8 cellular contexts compared by ENCODE assay signal in genomic region chr22:38172489-38173155, GRCh38. TPM values are rescaled to one million over a fixed set of nuclear protein-coding genes. Genes with fewer than 3 reads are reported as not detected.
DNase-seq lines count a peak whose midpoint lies in the region; ATAC-seq and TF ChIP-seq lines count a peak whose summit lies in the region.

No MANE protein-coding gene starts in this region.

- H3K18ac ChIP-seq in neuronal stem cell (ENCODE audit: low read length): peak overlapping the region; percentile 74

- peaks cover 69% of the 10 kb centered on the region for H3K4me1 ChIP-seq in BLaER1
- H3K4me1 ChIP-seq in RWPE2 (ENCODE audit: insufficient read depth, poor library complexity, severe bottlenecking): peaks cover 24% of the 10 kb centered on the region
- peaks cover under 1 to 11% of the 10 kb centered on the region in 2 donors for H3K4me1 ChIP-seq in neuronal stem cell (ENCODE audit: control insufficient read depth in 2 of 2, insufficient read depth in 1 of 2, low read depth in 1 of 2, low read length in 2 of 2)

- H3K79me1 ChIP-seq in neuronal stem cell (ENCODE audit: low read depth, low read length): no peaks in the 10 kb centered on the region

- DNase-seq in RWPE2 (ENCODE audit: low spot score): no peak
- DNase-seq in cerebellum (ENCODE audit: low spot score): peak; percentile 59
- DNase-seq in neuronal stem cell (ENCODE audit: low spot score): no peak
- DNase-seq in GM20000 (ENCODE audit: low spot score): no peak
- DNase-seq in LoVo (ENCODE audit: low spot score): no peak

- peak overlapping the region; percentile 69 for H2BK5ac ChIP-seq in neuronal stem cell (ENCODE audit: low read length)

- H2AFZ ChIP-seq in neuronal stem cell (ENCODE audit: low read length): no peak overlapping the region

- no peaks in the 10 kb centered on the region for H3K9me3 ChIP-seq in BLaER1
- no peaks in the 10 kb centered on the region for H3K9me3 ChIP-seq in RWPE2 (ENCODE audit: severe bottlenecking)
- no peaks in the 10 kb centered on the region for H3K9me3 ChIP-seq in neuronal stem cell (replicated peaks in 1 of 2; ENCODE audit: control insufficient read depth in 2 of 2, insufficient read depth in 1 of 2, low read depth in 1 of 2, low read length in 2 of 2)

- peak overlapping the region; percentile 77 for H3K27ac ChIP-seq in BLaER1
- peak overlapping the region; percentile 62 for H3K27ac ChIP-seq in RWPE2 (ENCODE audit: poor library complexity, severe bottlenecking)
- no peak overlapping the region for H3K27ac ChIP-seq in neuronal stem cell (replicated peaks; ENCODE audit: low read length)

- H2BK15ac ChIP-seq in neuronal stem cell (ENCODE audit: low read length): no peak overlapping the region

- peak overlapping the region; percentile 31 for H3K9ac ChIP-seq in BLaER1
- H3K9ac ChIP-seq in neuronal stem cell (ENCODE audit: low read depth, low read length, poor library complexity): peak overlapping the region; percentile 22

- H4K91ac ChIP-seq in neuronal stem cell (ENCODE audit: low read depth, low read length, poor library complexity): peak overlapping the region; percentile 45

- no CpG with 5 or more reads among the region's 18 CpGs for WGBS in neuronal stem cell (ENCODE audit: extremely low coverage in 2 of 2, insufficient read length in 2 of 2, insufficient replicate concordance in 1 of 2), 2 donors

- ATAC-seq in RWPE2 (ENCODE audit: low read depth) (0 out of 3 replicates have a peak, but pooled peaks have one; percentile 23), GM18909 (IDR thresholded peaks at IDR 0.05; ENCODE audit: poor library complexity, unreplicated experiment) (no peak), GM21360 (IDR thresholded peaks at IDR 0.05; ENCODE audit: unreplicated experiment) (no peak)

- no peak overlapping the region for H2BK12ac ChIP-seq in neuronal stem cell (ENCODE audit: low read length)

- H3K4me2 ChIP-seq in BLaER1 (peak overlapping the region; percentile 82), neuronal stem cell (ENCODE audit: insufficient read depth, low read length, poor library complexity, severe bottlenecking) (no peak overlapping the region)

- H4K8ac ChIP-seq in neuronal stem cell (ENCODE audit: low read depth, low read length): no peak overlapping the region

- peaks cover 20% of the 10 kb centered on the region for H3K36me3 ChIP-seq in BLaER1
- no peaks in the 10 kb centered on the region for H3K36me3 ChIP-seq in RWPE2 (ENCODE audit: low read depth)
- no peaks in the 10 kb centered on the region for H3K36me3 ChIP-seq in neuronal stem cell (replicated peaks in 1 of 2; ENCODE audit: control insufficient read depth in 2 of 2, insufficient read depth in 2 of 2, low read length in 2 of 2)

- 0 out of 2 replicates have a peak, but pooled peaks cover 2% of the 10 kb centered on the region for H4K20me1 ChIP-seq in BLaER1

- H2AK5ac ChIP-seq in neuronal stem cell (ENCODE audit: low read depth, low read length): peak overlapping the region; percentile 54

- H2BK120ac ChIP-seq in neuronal stem cell (ENCODE audit: low read depth, low read length): no peak overlapping the region

- H3K23ac ChIP-seq in neuronal stem cell (ENCODE audit: low read depth, low read length, poor library complexity): no peak overlapping the region

- TF ChIP-seq CTCF in RWPE2 (IDR thresholded peaks at IDR 0.05; ENCODE audit: poor library complexity, severe bottlenecking) (no peak), GM20000 (IDR thresholded peaks at IDR 0.05; ENCODE audit: extremely low read depth, missing control alignments) (no peak)

- no peak overlapping the region for H3K4ac ChIP-seq in neuronal stem cell (ENCODE audit: low read length)

- H3K4me3 ChIP-seq in BLaER1 (no peak overlapping the region), RWPE2 (ENCODE audit: severe bottlenecking) (no peak overlapping the region), neuronal stem cell (ENCODE audit: low read length in 2 of 2) (no peak overlapping the region)

- H3K14ac ChIP-seq in neuronal stem cell (ENCODE audit: low read length): peak overlapping the region; percentile 84

- H3K27me3 ChIP-seq in BLaER1: no peaks in the 10 kb centered on the region
- no peaks in the 10 kb centered on the region for H3K27me3 ChIP-seq in RWPE2 (ENCODE audit: insufficient read depth, poor library complexity, severe bottlenecking)
- H3K27me3 ChIP-seq in neuronal stem cell (ENCODE audit: control insufficient read depth in 3 of 3, insufficient read depth in 3 of 3, low read depth in 1 of 3, low read length in 3 of 3): no peaks in the 10 kb centered on the region

RNA-seq across cellular contexts. Expression of gene PLA2G6, which starts 9.0 kb away (rescaled TPM):
- 19.9 TPM for total RNA-seq in cerebellum
- polyA plus RNA-seq in neuronal stem cell (2013, experiment 1 of 2): 10.9 TPM
- 11.4 TPM for polyA plus RNA-seq in neuronal stem cell (2013, experiment 2 of 2)

RNA-seq across cellular contexts. Expression of gene MAFF, which starts 29.2 kb away (rescaled TPM):
- 5.2 TPM for total RNA-seq in cerebellum
- polyA plus RNA-seq in neuronal stem cell (2013, experiment 1 of 2): 4.0 TPM
- 4.3 TPM for polyA plus RNA-seq in neuronal stem cell (2013, experiment 2 of 2)
